ENCODE assay signal across 31 cellular contexts in the genomic region with DNA sequence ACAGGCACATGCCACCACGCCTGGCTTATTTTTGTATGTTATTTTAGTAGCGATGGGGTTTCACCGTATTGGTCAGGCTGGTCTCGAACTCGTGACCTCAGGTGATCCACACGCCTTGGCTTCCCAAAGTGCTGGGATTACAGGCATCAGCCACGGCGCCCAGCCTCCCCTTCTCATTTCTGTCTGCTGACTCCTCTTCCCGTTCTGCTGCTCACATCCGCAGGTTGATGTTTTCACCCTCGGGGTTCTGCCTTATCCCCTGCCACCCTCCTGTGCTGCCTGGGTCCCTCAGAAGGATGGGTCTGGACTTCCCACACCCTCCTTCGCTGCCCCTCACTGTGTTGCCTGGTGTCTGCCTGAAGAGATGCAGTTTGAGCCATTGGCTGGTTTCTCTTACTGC. TPM values are rescaled to one million over a fixed set of nuclear protein-coding genes. Genes with fewer than 3 reads are reported as not detected.
"Had no signal": no experiment of that assay in that cellular context is flagged by ENCODE, and none has a peak within 500 bp of the region (broad histone marks: within the 10 kb centered on the region; RNA-seq: fewer than 3 reads in every experiment).

No MANE protein-coding gene starts in this region.

- H3K27ac ChIP-seq: left lung, pancreas, prostate gland, right lobe of liver, stomach, testis, thyroid gland, transverse colon, vagina had no signal

- H3K9me3 Mint-ChIP-seq: immature natural killer cell; mesothelial cell of epicardium; naive B cell; natural killer cell; stimulated activated naive B cell treated with anti-CD40 and anti-IgM and Interleukin-4, amounts not matched to agents 10 μg/mL and 1 μg/mL and 100 μg/mL, for 72 hours had no signal

- H3K36me3 ChIP-seq: left lung, pancreas, prostate gland, right lobe of liver, stomach, thyroid gland, transverse colon, vagina had no signal

- FAIRE-seq: islet of Langerhans, kidney, pancreas had no signal

- H3K4me2 ChIP-seq: smooth muscle cell had no signal

- ATAC-seq: left colon; left lung; natural killer cell; pancreas; stimulated activated naive B cell treated with anti-CD40 and anti-IgM and Interleukin-4, amounts not matched to agents 10 μg/mL and 1 μg/mL and 100 μg/mL, for 72 hours; stimulated activated naive CD8-positive, alpha-beta T cell treated with anti-CD3 and anti-CD28 coated beads, Interleukin-15, Interleukin-2, amounts not matched to agents 100 U/mL and 50 U/mL, for 24 hours had no signal

- H3K4me3 Mint-ChIP-seq: immature natural killer cell; mesothelial cell of epicardium; naive B cell; natural killer cell; stimulated activated naive B cell treated with anti-CD40 and anti-IgM and Interleukin-4, amounts not matched to agents 10 μg/mL and 1 μg/mL and 100 μg/mL, for 72 hours had no signal

- H3K9me3 ChIP-seq: left lung, pancreas, prostate gland, right lobe of liver, stomach, testis, thyroid gland, transverse colon, vagina had no signal

- H3K27ac Mint-ChIP-seq: immature natural killer cell; mesothelial cell of epicardium; natural killer cell; stimulated activated naive B cell treated with anti-CD40 and anti-IgM and Interleukin-4, amounts not matched to agents 10 μg/mL and 1 μg/mL and 100 μg/mL, for 72 hours had no signal

- DNase-seq: hypothalamus; immature natural killer cell; kidney; left colon; left lung; mesendoderm; naive B cell; natural killer cell; pancreas; posterior cingulate gyrus; retina; right lobe of liver; stimulated activated CD4-positive, alpha-beta T cell treated with anti-CD3 and anti-CD28 coated beads, Interleukin-12 subunit alpha, Interleukin-12 subunit beta, amount 100 ng/mL, for 4 hours; stimulated activated CD4-positive, alpha-beta T cell treated with anti-CD3 and anti-CD28 coated beads, Interleukin-15, amount 100 ng/mL, for 24 hours; stimulated activated CD4-positive, alpha-beta T cell treated with anti-CD3 and anti-CD28 coated beads, Interleukin-2, amount 100 ng/mL, for 24 hours; stimulated activated CD4-positive, alpha-beta T cell treated with anti-CD3 and anti-CD28 coated beads, Interleukin-4, amount 100 ng/mL, for 1 hour; stimulated activated naive B cell treated with anti-CD40 and anti-IgM and Interleukin-4, amounts not matched to agents 10 μg/mL and 1 μg/mL and 100 μg/mL, for 72 hours; stimulated activated naive CD8-positive, alpha-beta T cell treated with anti-CD3 and anti-CD28 coated beads, Interleukin-15, Interleukin-2, amounts not matched to agents 100 U/mL and 50 U/mL, for 24 hours; stomach; testis; thyroid gland; transverse colon had no signal

- H3K36me3 Mint-ChIP-seq: immature natural killer cell; mesothelial cell of epicardium; naive B cell; natural killer cell; stimulated activated naive B cell treated with anti-CD40 and anti-IgM and Interleukin-4, amounts not matched to agents 10 μg/mL and 1 μg/mL and 100 μg/mL, for 72 hours had no signal

- H3K4me3 ChIP-seq: left lung, lung, pancreas, prostate gland, right lobe of liver, smooth muscle cell, stomach, testis, thyroid gland, transverse colon, vagina had no signal

- H3K27me3 ChIP-seq: left lung, pancreas, right lobe of liver, testis, thyroid gland, vagina had no signal

- H3K4me1 Mint-ChIP-seq: immature natural killer cell had no signal

- H3K4me1 ChIP-seq: left lung, prostate gland, testis, vagina had no signal

RNA-seq across cellular contexts. Expression of a gene that starts 19.2 kb away (rescaled TPM):
- total RNA-seq: kidney, left colon, mesothelial cell of epicardium, mononuclear cell, natural killer cell, skeletal muscle tissue, smooth muscle cell, stomach, testis, thyroid gland, transverse colon had no signal
- polyA plus RNA-seq: immature natural killer cell, neural cell, smooth muscle cell had no signal

RNA-seq across cellular contexts. Expression of a gene that starts 22.4 kb away (rescaled TPM):
- total RNA-seq: natural killer cell, vagina had no signal
- polyA plus RNA-seq: immature natural killer cell, smooth muscle cell had no signal
